7 cellular contexts compared by ENCODE assay signal in the genomic region with DNA sequence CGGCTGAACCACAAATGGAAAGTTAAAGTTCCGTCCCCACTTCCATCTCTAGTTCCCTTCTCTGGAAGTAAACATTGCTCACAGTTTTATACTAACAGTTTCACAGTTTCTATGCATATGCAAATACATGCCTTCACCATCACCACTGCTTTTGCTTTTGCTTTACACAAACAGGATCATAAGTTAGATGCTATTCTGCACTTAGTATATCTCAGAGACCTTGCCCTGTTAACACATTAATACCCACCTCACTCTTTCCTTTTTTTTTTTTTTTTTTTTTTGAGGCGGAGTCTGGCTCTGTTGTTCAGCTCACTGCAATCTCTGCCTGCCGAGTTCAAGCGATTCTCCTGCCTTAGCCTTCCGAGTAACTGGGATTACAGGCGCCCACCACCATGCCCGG. TPM values are rescaled to one million over a fixed set of nuclear protein-coding genes. Genes with fewer than 3 reads are reported as not detected.
DNase-seq lines count a peak whose midpoint lies in the region; ATAC-seq and TF ChIP-seq lines count a peak whose summit lies in the region.

No MANE protein-coding gene starts in this region.

- DNase-seq in foreskin fibroblast (peak in 1 of 2 donors; percentile 19), renal cortical epithelial cell (ENCODE audit: low read depth) (peak; percentile 26), SW 1271 (lab: John Stamatoyannopoulos, UW) (no peak), NOMO-1 treated with dmso at 0.1 percent for 144 hours (lab: John Stamatoyannopoulos, UW; ENCODE audit: unreplicated experiment) (no peak)

- ATAC-seq in GM18868 (IDR thresholded peaks at IDR 0.05; ENCODE audit: unreplicated experiment) (peak; percentile 34), HG02763 (IDR thresholded peaks at IDR 0.05; ENCODE audit: unreplicated experiment) (peak; percentile 54), SK-N-SH treated with all-trans-retinoic acid at 6 μM for 48 hours (peak; percentile 19)

- peak overlapping the region; percentile 81 to 91 for H3K4me3 ChIP-seq in foreskin fibroblast (ENCODE audit: low read depth in 1 of 2, low read length in 2 of 2)

- TF ChIP-seq CTCF in foreskin fibroblast (IDR thresholded peaks at IDR 0.05; ENCODE audit: low read depth, low read length) = no peak

TF ChIP-seq in SK-N-SH treated with all-trans-retinoic acid at 6 μM for 48 hours, 23 proteins besides CTCF, POLR2A, EP300 and RAD21:
- TF ChIP-seq SNAI2 (CRISPR knock-in tag; IDR thresholded peaks at IDR 0.05) (no peak), BACH2 (CRISPR knock-in tag; IDR thresholded peaks at IDR 0.05; ENCODE audit: borderline replicate concordance) (no peak), TOX (CRISPR knock-in tag; IDR thresholded peaks at IDR 0.05; ENCODE audit: borderline replicate concordance) (no peak), ESRRG (CRISPR knock-in tag; IDR thresholded peaks at IDR 0.05) (no peak)
- TF ChIP-seq, protein P1, sequence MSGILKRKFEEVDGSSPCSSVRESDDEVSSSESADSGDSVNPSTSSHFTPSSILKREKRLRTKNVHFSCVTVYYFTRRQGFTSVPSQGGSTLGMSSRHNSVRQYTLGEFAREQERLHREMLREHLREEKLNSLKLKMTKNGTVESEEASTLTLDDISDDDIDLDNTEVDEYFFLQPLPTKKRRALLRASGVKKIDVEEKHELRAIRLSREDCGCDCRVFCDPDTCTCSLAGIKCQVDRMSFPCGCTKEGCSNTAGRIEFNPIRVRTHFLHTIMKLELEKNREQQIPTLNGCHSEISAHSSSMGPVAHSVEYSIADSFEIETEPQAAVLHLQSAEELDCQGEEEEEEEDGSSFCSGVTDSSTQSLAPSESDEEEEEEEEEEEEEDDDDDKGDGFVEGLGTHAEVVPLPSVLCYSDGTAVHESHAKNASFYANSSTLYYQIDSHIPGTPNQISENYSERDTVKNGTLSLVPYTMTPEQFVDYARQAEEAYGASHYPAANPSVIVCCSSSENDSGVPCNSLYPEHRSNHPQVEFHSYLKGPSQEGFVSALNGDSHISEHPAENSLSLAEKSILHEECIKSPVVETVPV (CRISPR knock-in tag; IDR thresholded peaks at IDR 0.05) = no peak

RNA-seq across cellular contexts. Expression of a gene that starts 0.9 kb away (rescaled TPM):
- total RNA-seq in renal cortical epithelial cell = 20.8 and 32.5 TPM in 2 replicates

RNA-seq across cellular contexts. Expression of a gene that starts 23.5 kb away (rescaled TPM):
- not detected in 2 replicates for total RNA-seq in renal cortical epithelial cell

RNA-seq across cellular contexts. Expression of a gene that starts 42.2 kb away (rescaled TPM):
- total RNA-seq in renal cortical epithelial cell = 22.9 and 60.1 TPM in 2 replicates

RNA-seq across cellular contexts. Expression of a gene that starts 42.6 kb away (rescaled TPM):
- total RNA-seq in renal cortical epithelial cell = 66.0 and 73.5 TPM in 2 replicates

RNA-seq across cellular contexts. Expression of a gene that starts 48.8 kb away (rescaled TPM):
- 14.9 and 23.1 TPM in 2 replicates for total RNA-seq in renal cortical epithelial cell
